In the genomic region with DNA sequence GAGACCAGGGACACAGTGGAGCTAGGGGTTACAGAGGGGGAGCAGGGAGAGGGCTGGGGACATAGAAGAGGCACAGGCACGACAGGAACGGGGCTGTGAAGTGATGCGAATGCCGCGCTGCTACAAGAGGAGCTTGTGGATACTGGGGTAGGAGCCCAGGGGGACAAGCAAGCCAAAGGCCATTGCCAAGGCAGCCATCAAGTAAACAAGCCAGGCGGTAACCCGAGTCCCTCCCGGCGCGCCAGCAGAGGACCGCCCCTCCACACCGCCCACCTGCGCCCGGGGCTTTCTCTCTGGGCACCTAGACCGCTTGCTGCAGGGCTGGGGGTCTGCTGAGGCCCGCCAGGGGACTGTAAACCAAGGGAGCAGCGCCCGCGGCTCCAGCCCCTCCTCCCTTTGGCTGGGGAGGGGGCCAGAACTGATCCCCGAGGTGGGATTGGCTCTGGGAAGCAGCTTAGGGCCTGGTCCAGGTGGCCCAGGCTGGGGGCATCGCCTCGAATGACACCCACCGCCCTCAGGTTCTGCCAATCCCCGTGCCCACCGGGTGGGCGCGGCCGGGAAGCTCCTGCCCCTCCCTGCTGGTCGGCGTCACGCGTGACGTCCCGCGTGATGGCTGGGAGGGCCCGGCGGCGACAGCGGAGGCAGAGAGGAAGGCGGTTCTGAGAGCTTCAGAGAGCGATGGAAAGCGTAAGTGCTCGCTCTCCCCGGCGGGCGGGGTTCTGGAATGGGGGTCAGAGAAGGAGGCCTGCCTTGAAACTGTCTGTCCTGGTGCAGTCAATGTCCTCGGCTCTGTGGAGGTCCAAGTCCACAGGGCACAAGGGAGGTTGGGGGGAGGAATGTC, we compare ENCODE assay signal across 8 cellular contexts. TPM values are rescaled to one million over a fixed set of nuclear protein-coding genes. Genes with fewer than 3 reads are reported as not detected.
A peak's percentile ranks its signal among the peaks of the same experiment; 100 is the strongest.
DNase-seq lines count a peak whose midpoint lies in the region; ATAC-seq and TF ChIP-seq lines count a peak whose summit lies in the region.

No MANE protein-coding gene starts in this region.

- H3K27ac ChIP-seq in DND-41 (ENCODE audit: low read length) (peak overlapping the region; percentile 64), SK-N-MC (no peak overlapping the region), substantia nigra (ENCODE audit: low read depth, low read length, poor library complexity, severe bottlenecking) (peak overlapping the region; percentile 91)

- ATAC-seq in DND-41 (ENCODE audit: insufficient read depth, low read depth) (peak; percentile 39; the same call in 2 of the 3 replicates), GM18498 (IDR thresholded peaks at IDR 0.05; ENCODE audit: unreplicated experiment) (no peak)
- peak; percentile 42 to 56 for ATAC-seq in activated naive CD4-positive, alpha-beta T cell treated with anti-CD3 and anti-CD28 coated beads, Interleukin-2, amount 50 U/mL, for 72 hours

- H3K9ac ChIP-seq in DND-41 (ENCODE audit: low read depth, low read length) (peak overlapping the region; percentile 50), SK-N-MC (ENCODE audit: insufficient read length) (no peak overlapping the region)

- peak overlapping the region; percentile 19 to 68; a peak in 3 of 4 replicates for H3K4me3 ChIP-seq in DND-41 (ENCODE audit: low read depth in 1 of 2, low read length in 2 of 2)
- H3K4me3 ChIP-seq in SK-N-MC: peak overlapping the region; percentile 75

- H3K4me2 ChIP-seq in DND-41 (ENCODE audit: insufficient read depth, low read length): peak overlapping the region; percentile 93

- no peaks in the 10 kb centered on the region for H3K9me3 ChIP-seq in DND-41 (ENCODE audit: insufficient read depth, low read length, severe bottlenecking)
- H3K9me3 ChIP-seq in SK-N-MC (ENCODE audit: low read depth, low read length): no peaks in the 10 kb centered on the region

- H3K4me1 ChIP-seq in DND-41 (ENCODE audit: insufficient read depth, low read length): peaks cover 32% of the 10 kb centered on the region

- TF ChIP-seq CTCF in DND-41 (IDR thresholded peaks at IDR 0.05; ENCODE audit: borderline replicate concordance, extremely low read depth, low read length, poor library complexity, severe bottlenecking): no peak

- H3K27ac Mint-ChIP-seq in activated naive CD4-positive, alpha-beta T cell treated with anti-CD3 and anti-CD28 coated beads, Interleukin-2, amount 50 U/mL, for 72 hours: peak overlapping the region; percentile 85 to 86

- H3K36me3 Mint-ChIP-seq in activated naive CD4-positive, alpha-beta T cell treated with anti-CD3 and anti-CD28 coated beads, Interleukin-2, amount 50 U/mL, for 72 hours: no peaks in the 10 kb centered on the region

- H3K79me2 ChIP-seq in DND-41 (ENCODE audit: insufficient read depth, low read length): no peaks in the 10 kb centered on the region

- peak overlapping the region; percentile 78 for H2AFZ ChIP-seq in DND-41 (ENCODE audit: low read depth, low read length)

- H3K27me3 ChIP-seq in DND-41 (ENCODE audit: insufficient read depth, low read length, poor library complexity): peaks cover 14% of the 10 kb centered on the region

- DNase-seq in DND-41 (peak; percentile 59), HPDE6-E6E7 (ENCODE audit: extremely low spot score) (peak; percentile 33), SK-N-MC (ENCODE audit: low read depth, low spot score) (no peak), glomerular visceral epithelial cell (ENCODE audit: extremely low spot score) (peak; percentile 70), occipital lobe (lab: John Stamatoyannopoulos, UW) (peak; percentile 79), substantia nigra (lab: John Stamatoyannopoulos, UW) (peak; percentile 44 to 92 (median 78))
- peak; percentile 65 to 66 for DNase-seq in activated naive CD4-positive, alpha-beta T cell treated with anti-CD3 and anti-CD28 coated beads, Interleukin-2, amount 50 U/mL, for 72 hours (ENCODE audit: low spot score in 2 of 2)

- peaks cover 20% of the 10 kb centered on the region for H4K20me1 ChIP-seq in DND-41 (ENCODE audit: insufficient read depth, low read length)

- H3K9me3 Mint-ChIP-seq in activated naive CD4-positive, alpha-beta T cell treated with anti-CD3 and anti-CD28 coated beads, Interleukin-2, amount 50 U/mL, for 72 hours: no peaks in the 10 kb centered on the region

- H3K36me3 ChIP-seq in DND-41 (ENCODE audit: insufficient read depth, low read length) (no peaks in the 10 kb centered on the region), SK-N-MC (ENCODE audit: insufficient read depth, low read length) (no peaks in the 10 kb centered on the region)

RNA-seq across cellular contexts. Expression of a gene that starts 1.0 kb away (rescaled TPM):
- 10 to 100 TPM; 36.9 to 43.9 TPM for total RNA-seq in activated naive CD4-positive, alpha-beta T cell treated with anti-CD3 and anti-CD28 coated beads, Interleukin-2, amount 50 U/mL, for 72 hours
- 44.0 TPM for total RNA-seq in occipital lobe

RNA-seq across cellular contexts. Expression of a gene that starts 1.1 kb away (rescaled TPM):
- 1 to 10 TPM in 1 of 2 donors, under 1 TPM in 1; 0.80 to 1.3 TPM for total RNA-seq in activated naive CD4-positive, alpha-beta T cell treated with anti-CD3 and anti-CD28 coated beads, Interleukin-2, amount 50 U/mL, for 72 hours
- 4.5 TPM for total RNA-seq in occipital lobe

RNA-seq across cellular contexts. Expression of a gene that starts 29.8 kb away (rescaled TPM):
- 1 to 10 TPM in 1 of 2 donors, under 1 TPM in 1; 0.60 to 1.3 TPM for total RNA-seq in activated naive CD4-positive, alpha-beta T cell treated with anti-CD3 and anti-CD28 coated beads, Interleukin-2, amount 50 U/mL, for 72 hours
- 1.4 TPM for total RNA-seq in occipital lobe

RNA-seq across cellular contexts. Expression of a gene that starts 32.4 kb away (rescaled TPM):
- 10 to 100 TPM in 1 of 2 donors, 1 to 10 TPM in 1; 6.8 to 19.2 TPM for total RNA-seq in activated naive CD4-positive, alpha-beta T cell treated with anti-CD3 and anti-CD28 coated beads, Interleukin-2, amount 50 U/mL, for 72 hours
- 15.4 TPM for total RNA-seq in occipital lobe

RNA-seq across cellular contexts. Expression of a gene that starts 44.7 kb away (rescaled TPM):
- 10 to 100 TPM; 11.6 to 17.0 TPM for total RNA-seq in activated naive CD4-positive, alpha-beta T cell treated with anti-CD3 and anti-CD28 coated beads, Interleukin-2, amount 50 U/mL, for 72 hours
- total RNA-seq in occipital lobe: 4.7 TPM
